14 cellular contexts compared by ENCODE assay signal in the genomic region with DNA sequence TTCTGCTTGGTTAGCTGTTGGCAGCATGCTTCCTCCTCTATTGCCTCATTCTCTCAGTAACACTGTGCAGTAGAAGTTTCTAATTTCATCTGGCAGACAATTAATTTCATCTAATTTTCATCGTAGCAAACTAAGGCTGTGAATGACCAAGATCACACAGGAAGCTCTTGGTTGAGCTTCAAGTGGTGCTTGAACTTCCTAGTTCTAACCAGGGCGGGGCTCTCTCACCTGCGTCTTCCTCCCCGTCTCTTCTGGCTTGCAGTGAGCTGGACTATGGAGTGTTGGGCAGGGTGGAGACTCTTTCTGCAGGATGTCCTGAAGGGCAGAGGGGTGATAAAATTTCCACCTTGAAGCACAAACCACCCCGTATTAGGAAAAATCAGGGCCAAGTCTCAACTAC. TPM values are rescaled to one million over a fixed set of nuclear protein-coding genes. Genes with fewer than 3 reads are reported as not detected.
"Had no signal": no experiment of that assay in that cellular context is flagged by ENCODE, and none has a peak within 500 bp of the region (broad histone marks: within the 10 kb centered on the region; RNA-seq: fewer than 3 reads in every experiment).

No MANE protein-coding gene starts in this region.

- H3K4me2 ChIP-seq: neural progenitor cell had no signal

- H3K4me3 Mint-ChIP-seq: activated naive CD4-positive, alpha-beta T cell treated with anti-CD3 and anti-CD28 coated beads, Interleukin-2, amount 10 ng/mL, durations not matched to agents 7 days and 5 days; neural progenitor cell had no signal

- H3K27ac ChIP-seq: colonic mucosa, gastrocnemius medialis, neural progenitor cell, pancreas, stomach, thoracic aorta, vagina had no signal

- H3K9me3 Mint-ChIP-seq: activated naive CD4-positive, alpha-beta T cell treated with anti-CD3 and anti-CD28 coated beads, Interleukin-2, amount 10 ng/mL, durations not matched to agents 7 days and 5 days; activated T-helper 2 cell treated with anti-CD3 and anti-CD28 coated beads, Interferon-gamma antibody, Interleukin-2, Interleukin-4, amounts not matched to agents 10 μg/mL and 5 μg/mL and 100 μg/mL, durations not matched to agents 14 hours and 24 hours and 36 hours; neural progenitor cell had no signal

- H3K36me3 ChIP-seq: adrenal gland, colonic mucosa, gastrocnemius medialis, neural progenitor cell, pancreas, stomach, thoracic aorta, vagina had no signal

- H3K27ac Mint-ChIP-seq: activated naive CD4-positive, alpha-beta T cell treated with anti-CD3 and anti-CD28 coated beads, Interleukin-2, amount 10 ng/mL, durations not matched to agents 7 days and 5 days; activated T-helper 2 cell treated with anti-CD3 and anti-CD28 coated beads, Interferon-gamma antibody, Interleukin-2, Interleukin-4, amounts not matched to agents 10 μg/mL and 5 μg/mL and 100 μg/mL, durations not matched to agents 14 hours and 24 hours and 36 hours; neural progenitor cell had no signal

- ATAC-seq: gastrocnemius medialis, pancreas had no signal

- H3K36me3 Mint-ChIP-seq: activated naive CD4-positive, alpha-beta T cell treated with anti-CD3 and anti-CD28 coated beads, Interleukin-2, amount 10 ng/mL, durations not matched to agents 7 days and 5 days; neural progenitor cell had no signal

- DNase-seq: activated naive CD4-positive, alpha-beta T cell treated with anti-CD3 and anti-CD28 coated beads, Interleukin-2, amount 10 ng/mL, durations not matched to agents 7 days and 5 days; adrenal gland; colonic mucosa; effector CD8-positive, alpha-beta T cell; gastrocnemius medialis; pancreas; stimulated activated CD4-positive, alpha-beta T cell treated with anti-CD3 and anti-CD28 coated beads, Interleukin-15, amount 100 ng/mL, for 24 hours; stimulated activated CD4-positive, alpha-beta T cell treated with anti-CD3 and anti-CD28 coated beads, Interleukin-4, amount 100 ng/mL, for 4 hours; stomach had no signal

- H3K4me1 ChIP-seq: adrenal gland, colonic mucosa had no signal

- H3K4me3 ChIP-seq: adrenal gland, colonic mucosa, gastrocnemius medialis, neural progenitor cell, pancreas, stomach, thoracic aorta, vagina had no signal

- H3K27me3 ChIP-seq: colonic mucosa, gastrocnemius medialis, neural progenitor cell, pancreas, vagina had no signal

- H3K9me3 ChIP-seq: adrenal gland, colonic mucosa, gastrocnemius medialis, pancreas, stomach, thoracic aorta, vagina had no signal

- H3K9ac ChIP-seq: neural progenitor cell had no signal

RNA-seq across cellular contexts. Expression of gene IL16, which starts 2.0 kb away (rescaled TPM):
- polyA plus RNA-seq: keratinocyte had no signal
